In the genomic region with DNA sequence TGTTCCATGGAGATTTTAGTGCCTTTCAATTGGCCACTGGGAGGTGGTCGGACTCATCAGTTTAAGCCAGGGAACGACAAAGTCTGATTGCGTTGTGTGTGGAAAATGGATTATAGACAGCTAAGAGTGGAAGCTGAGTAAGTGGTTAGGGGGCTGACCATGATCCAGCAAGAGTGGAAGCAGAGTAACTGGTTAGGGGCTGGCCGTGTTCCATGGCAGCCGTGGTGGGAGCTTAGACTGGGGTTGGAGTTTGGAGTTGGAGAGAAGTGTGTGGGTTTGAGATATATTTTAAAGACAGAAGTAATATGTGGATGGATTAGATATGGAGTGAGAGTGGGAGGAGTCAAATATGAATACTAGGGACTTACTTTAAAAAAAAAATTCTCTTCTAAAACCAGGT, we compare ENCODE assay signal across 19 cellular contexts. TPM values are rescaled to one million over a fixed set of nuclear protein-coding genes. Genes with fewer than 3 reads are reported as not detected.
DNase-seq lines count a peak whose midpoint lies in the region; ATAC-seq and TF ChIP-seq lines count a peak whose summit lies in the region.
"Had no signal": no experiment of that assay in that cellular context is flagged by ENCODE, and none has a peak within 500 bp of the region (broad histone marks: within the 10 kb centered on the region; RNA-seq: fewer than 3 reads in every experiment).

No MANE protein-coding gene starts in this region.

- H3K36me3 ChIP-seq in cardiac muscle cell: peaks cover 60% of the 10 kb centered on the region
- H3K36me3 ChIP-seq in subcutaneous abdominal adipose tissue (ENCODE audit: control insufficient read depth in 5 of 5, insufficient read depth in 5 of 5, low read length in 5 of 5): peaks cover 35 to 45% (median 41%) of the 10 kb centered on the region in 5 donors

- TF ChIP-seq CTCF in cardiac muscle cell (IDR thresholded peaks at IDR 0.05; ENCODE audit: low read depth, low read length): no peak

- H3K27me3 ChIP-seq in cardiac muscle cell (no peaks in the 10 kb centered on the region), subcutaneous abdominal adipose tissue (ENCODE audit: control insufficient read depth in 5 of 5, insufficient read depth in 4 of 5, low read length in 5 of 5) (no peaks in the 10 kb centered on the region)

- H3K9ac ChIP-seq in subcutaneous abdominal adipose tissue (ENCODE audit: low read length in 5 of 5): no peak overlapping the region

- peaks cover 16% of the 10 kb centered on the region for H3K4me1 ChIP-seq in cardiac muscle cell (ENCODE audit: low read depth)
- H3K4me1 ChIP-seq in subcutaneous abdominal adipose tissue (ENCODE audit: control insufficient read depth in 5 of 5, insufficient read depth in 5 of 5, low read length in 5 of 5): peaks cover 0 to 47% (median 18%) of the 10 kb centered on the region in 5 donors

- DNase-seq in cardiac muscle cell (ENCODE audit: low read depth in 1 of 2, low spot score in 1 of 2): no peak
- no peak for DNase-seq in cardiac septum (ENCODE audit: low spot score)
- peak; percentile 13 for DNase-seq in OCI-M1 (lab: John Stamatoyannopoulos, UW)
- DNase-seq in erythroblast (lab: John Stamatoyannopoulos, UW): peak; percentile 60 to 76
- no peak for DNase-seq in NCI-H526 treated with DMSO at 0.1 percent for 48 hours (lab: John Stamatoyannopoulos, UW)
- DNase-seq in caudate nucleus (lab: John Stamatoyannopoulos, UW): no peak
- DNase-seq: ACHN, AML-193, DND-41, Kasumi-1, NCI-H1105 treated with DMSO at 0.1 percent for 48 hours, NCI-H1694 treated with DMSO at 0.1 percent for 48 hours, NCI-H2107, NCI-H2227 treated with DMSO at 0.1 percent for 48 hours, NCI-H526 had no signal

- TF ChIP-seq POLR2A in erythroblast (IDR thresholded peaks at IDR 0.05; ENCODE audit: low read length): peak; percentile 21

- H3K4me3 ChIP-seq in cardiac muscle cell (no peak overlapping the region), subcutaneous abdominal adipose tissue (ENCODE audit: low read depth in 1 of 5, low read length in 5 of 5) (no peak overlapping the region)
- H3K4me3 ChIP-seq: HAP-1 had no signal

- no peaks in the 10 kb centered on the region for H3K9me3 ChIP-seq in cardiac muscle cell (ENCODE audit: low read depth)
- H3K9me3 ChIP-seq in subcutaneous abdominal adipose tissue (ENCODE audit: control insufficient read depth in 5 of 5, low read length in 5 of 5): no peaks in the 10 kb centered on the region
- H3K9me3 ChIP-seq: HAP-1 had no signal

- H3K27ac ChIP-seq in cardiac muscle cell (peak overlapping the region; percentile 69), subcutaneous abdominal adipose tissue (ENCODE audit: low read depth, low read length) (peak overlapping the region; percentile 27), caudate nucleus (ENCODE audit: low read depth, low read length) (no peak overlapping the region)
- H3K27ac ChIP-seq: RWPE1 had no signal

- no peak for ATAC-seq in GM21723 (IDR thresholded peaks at IDR 0.05; ENCODE audit: unreplicated experiment)

- intact Hi-C loops in cardiac septum (cut with DNase I): no loop called here

RNA-seq across cellular contexts. Expression of gene CRLS1, which starts 6.2 kb away (rescaled TPM):
- total RNA-seq in cardiac muscle cell (76.8 and 93.7 TPM in 2 replicates), cardiac septum (79.2 TPM)
- polyA plus RNA-seq in cardiac muscle cell: 236 and 243 TPM in 2 replicates

RNA-seq across cellular contexts. Expression of gene LRRN4, which starts 41.7 kb away (rescaled TPM):
- 180 and 227 TPM in 2 replicates for total RNA-seq in cardiac muscle cell
- polyA plus RNA-seq in cardiac muscle cell: 135 and 173 TPM in 2 replicates
- total RNA-seq in cardiac septum: 0.11 TPM

Comparison
In these comparisons a context has a peak if more than half of its experiments do, and no peak if none do; other contexts are left out.
1. RNA of gene LRRN4, which starts 41.7 kb away (total RNA-seq): 180 to 227 TPM in cardiac muscle cell; 0.11 TPM in cardiac septum (single experiment); every median in the first group is over 100 times any median in the second.
2. DNase-seq: peak in OCI-M1 (single experiment) and erythroblast (2 of 2); none in cardiac muscle cell (0 of 2), cardiac septum (single experiment), NCI-H526 treated with DMSO at 0.1 percent for 48 hours (single experiment) and caudate nucleus (0 of 61).